Comparison of ENCODE assay signal across 8 cellular contexts in genomic region chr9:90870646-90871326, GRCh38.
A peak's percentile ranks its signal among the peaks of the same experiment; 100 is the strongest.
DNase-seq lines count a peak whose midpoint lies in the region; ATAC-seq, FAIRE-seq and TF ChIP-seq lines count a peak whose summit lies in the region.

No MANE protein-coding gene starts in this region.

- H2AFZ ChIP-seq in OCI-LY7 (ENCODE audit: low read length): no peak overlapping the region
- H2AFZ ChIP-seq in GM12878 (ENCODE audit: control insufficient read depth, low read depth, low read length): no peak overlapping the region

- WGBS in GM12878 (ENCODE audit: insufficient coverage, insufficient replicate concordance, low lambda C conversion rate, missing lambda C conversion rate): 15% methylated on average over 4 of the region's 4 CpGs

- no peak for TF ChIP-seq POLR2A in GM12878 (IDR thresholded peaks at IDR 0.05; ENCODE audit: low read depth, low read length)

- no peaks in the 10 kb centered on the region for H4K20me1 ChIP-seq in OCI-LY7 (ENCODE audit: insufficient read depth, low read length)
- no peaks in the 10 kb centered on the region for H4K20me1 ChIP-seq in GM12878 (ENCODE audit: control insufficient read depth, insufficient read depth)

- no peaks in the 10 kb centered on the region for H3K9me3 ChIP-seq in OCI-LY7 (ENCODE audit: low read length)
- no peaks in the 10 kb centered on the region for H3K9me3 ChIP-seq in GM12878 (replicated peaks; ENCODE audit: control insufficient read depth, insufficient read depth, low read length)

- CTCF ChIA-PET in OCI-LY7 (lab: Charles Lee; ENCODE audit: unreplicated experiment): no interaction called here
- CTCF ChIA-PET in GM12878 (lab: Yijun Ruan, JAX): interaction anchor here (0.6 to 2.6 kb wide), 29 partner anchors 10 to 1293 kb away, joined by 3 to 16 read pairs (median 4); no protein-coding TSS in a partner anchor

- TF ChIP-seq CTCF in OCI-LY7 (conservative IDR thresholded peaks at IDR 0.05; ENCODE audit: low read length): peak; percentile 100
- peak; percentile 84 to 89 (median 85) for TF ChIP-seq CTCF in GM12878 (IDR thresholded peaks at IDR 0.05 in 2 of 3, conservative IDR thresholded peaks at IDR 0.05 in 1 of 3; ENCODE audit: control insufficient read depth in 2 of 3, extremely low read depth in 1 of 3, insufficient read depth in 1 of 3, low read depth in 3 of 3, low read length in 3 of 3)

- H3K4me3 Mint-ChIP-seq in immature natural killer cell: no peak overlapping the region

- H3K4me3 ChIP-seq in OCI-LY7 (ENCODE audit: low read depth, low read length, poor library complexity, severe bottlenecking) (no peak overlapping the region), GM12878 (no peak overlapping the region)

- RAD21 ChIA-PET in GM12878 (lab: Charles Lee; ENCODE audit: unreplicated experiment): interaction anchor here (0.8 to 2.2 kb wide), 6 partner anchors 15 to 552 kb away, joined by 3 to 12 read pairs (median 4); no protein-coding TSS in a partner anchor

- no peaks in the 10 kb centered on the region for H3K9me2 ChIP-seq in OCI-LY7 (ENCODE audit: insufficient read depth, low read length)

- SMC1A ChIA-PET in GM12878 (lab: Charles Lee; ENCODE audit: uncharacterized antibody, unreplicated experiment): interaction anchor here (0.8 to 1.8 kb wide), 9 partner anchors 9 to 727 kb away, joined by 3 to 5 read pairs (median 3); no protein-coding TSS in a partner anchor

- H3K79me2 ChIP-seq in OCI-LY7 (ENCODE audit: insufficient read depth, low read depth, low read length) (no peaks in the 10 kb centered on the region), GM12878 (ENCODE audit: control insufficient read depth, insufficient read depth, low read length) (no peaks in the 10 kb centered on the region)

- H3K9me3 Mint-ChIP-seq in immature natural killer cell: no peaks in the 10 kb centered on the region

- no peak overlapping the region for H3K9ac ChIP-seq in GM12878 (ENCODE audit: control insufficient read depth, insufficient read depth, low read length)

- peaks cover 4 to 21% of the 10 kb centered on the region in 2 donors for H3K4me1 Mint-ChIP-seq in immature natural killer cell

- no peaks in the 10 kb centered on the region for H3K27me3 ChIP-seq in GM12878 (replicated peaks in 1 of 2; ENCODE audit: control insufficient read depth in 2 of 2, insufficient read depth in 2 of 2, low read length in 1 of 2)

- in situ Hi-C loops in GM12878 (cut with MboI): loop anchor here (5.0 to 25.0 kb wide), 2 partner anchors 643 to 1283 kb away; no protein-coding TSS in a partner anchor

- no TSS peak for BruUV-seq in OCI-LY7 (replicated peaks; lab: Mats Ljungman, UMichigan)
- BruUV-seq in GM12878 (replicated peaks; lab: Mats Ljungman, UMichigan): no TSS peak

- peaks cover 0 to 3% (median 0%) of the 10 kb centered on the region in 3 donors for H3K27me3 Mint-ChIP-seq in immature natural killer cell (ENCODE audit: low read depth in 3 of 3)

- peaks cover 3 to 46% (median 4%) of the 10 kb centered on the region in 3 donors for H3K36me3 Mint-ChIP-seq in immature natural killer cell

- H3K27ac ChIP-seq in OCI-LY7 (ENCODE audit: low read depth, low read length, poor library complexity, severe bottlenecking) (peak overlapping the region; percentile 41), GM12878 (ENCODE audit: control insufficient read depth, insufficient read depth) (no peak overlapping the region)

- FAIRE-seq in GM12878 (lab: Jason Lieb, UNC): peak; percentile 77

- DNase-seq in DMS53 treated with DMSO at 0.1 percent for 48 hours (lab: John Stamatoyannopoulos, UW; ENCODE audit: unreplicated experiment) (peak; percentile 64), HPDE6-E6E7 (ENCODE audit: extremely low spot score) (peak; percentile 14), OCI-LY7 (ENCODE audit: low spot score) (peak; percentile 69), GM12878 (ENCODE audit: low read depth, low spot score) (peak; percentile 17), immature natural killer cell (peak; percentile 35 to 42 (median 39)), UCSD-AML1 (lab: John Stamatoyannopoulos, UW; ENCODE audit: unreplicated experiment) (no peak)
- peak; percentile 24 for DNase-seq in stimulated activated CD4-positive, alpha-beta T cell treated with anti-CD3 and anti-CD28 coated beads, Interleukin-2, amount 100 ng/mL, for 4 hours (ENCODE audit: low read depth)

- POLR2A ChIA-PET in OCI-LY7 (lab: Charles Lee): interaction anchor here (0.9 kb wide), 1 partner anchor 36 kb away, joined by 4 read pairs; no protein-coding TSS in a partner anchor
- POLR2A ChIA-PET in GM12878 (lab: Charles Lee): no interaction called here

- H3K4me2 ChIP-seq in OCI-LY7 (ENCODE audit: low read length) (no peak overlapping the region), GM12878 (ENCODE audit: control insufficient read depth, insufficient read depth) (no peak overlapping the region)

- H3K27ac Mint-ChIP-seq in immature natural killer cell: no peak overlapping the region

- intact Hi-C loops in OCI-LY7 (cut with micrococcal nuclease; ENCODE audit: unreplicated experiment): loop anchor here (1.0 kb wide), 1 partner anchor 96 kb away; no protein-coding TSS in a partner anchor
- intact Hi-C loops in GM12878 (cut with micrococcal nuclease; ENCODE audit: unreplicated experiment): loop anchor here (1.0 to 5.0 kb wide), 4 partner anchors 96 to 728 kb away; no protein-coding TSS in a partner anchor

- H3K36me3 ChIP-seq in OCI-LY7 (ENCODE audit: insufficient read depth, low read length): peaks cover 87% of the 10 kb centered on the region
- H3K36me3 ChIP-seq in GM12878 (ENCODE audit: control insufficient read depth in 2 of 2, insufficient read depth in 2 of 2, low read length in 1 of 2): peaks cover 0 to 19% of the 10 kb centered on the region in 2 experiments; a peak in 3 of 4 replicates

- no peak for TF ChIP-seq EP300 in GM12878 (IDR thresholded peaks at IDR 0.05; ENCODE audit: borderline replicate concordance in 1 of 2, control insufficient read depth in 1 of 2, low read depth in 2 of 2, low read length in 2 of 2)

- H3K4me1 ChIP-seq in OCI-LY7 (ENCODE audit: insufficient read depth, low read length, poor library complexity, severe bottlenecking) (peaks cover 14% of the 10 kb centered on the region), GM12878 (ENCODE audit: control insufficient read depth, insufficient read depth, low read length) (no peaks in the 10 kb centered on the region)

- ATAC-seq in GM12878 (peak; percentile 81), HG02938 (IDR thresholded peaks at IDR 0.05; ENCODE audit: unreplicated experiment) (no peak)

- TF ChIP-seq RAD21 in GM12878 (IDR thresholded peaks at IDR 0.05; ENCODE audit: insufficient read depth, low read depth, low read length): peak; percentile 95

TF ChIP-seq in GM12878, 131 proteins besides CTCF, POLR2A, EP300 and RAD21:
- no peak for TF ChIP-seq GATAD2B (conservative IDR thresholded peaks at IDR 0.05; ENCODE audit: low read depth)
- TF ChIP-seq SMC3 (IDR thresholded peaks at IDR 0.05; ENCODE audit: borderline replicate concordance, low read length): peak; percentile 83
